Comparison of ENCODE assay signal across 1 cellular context in the genomic region with DNA sequence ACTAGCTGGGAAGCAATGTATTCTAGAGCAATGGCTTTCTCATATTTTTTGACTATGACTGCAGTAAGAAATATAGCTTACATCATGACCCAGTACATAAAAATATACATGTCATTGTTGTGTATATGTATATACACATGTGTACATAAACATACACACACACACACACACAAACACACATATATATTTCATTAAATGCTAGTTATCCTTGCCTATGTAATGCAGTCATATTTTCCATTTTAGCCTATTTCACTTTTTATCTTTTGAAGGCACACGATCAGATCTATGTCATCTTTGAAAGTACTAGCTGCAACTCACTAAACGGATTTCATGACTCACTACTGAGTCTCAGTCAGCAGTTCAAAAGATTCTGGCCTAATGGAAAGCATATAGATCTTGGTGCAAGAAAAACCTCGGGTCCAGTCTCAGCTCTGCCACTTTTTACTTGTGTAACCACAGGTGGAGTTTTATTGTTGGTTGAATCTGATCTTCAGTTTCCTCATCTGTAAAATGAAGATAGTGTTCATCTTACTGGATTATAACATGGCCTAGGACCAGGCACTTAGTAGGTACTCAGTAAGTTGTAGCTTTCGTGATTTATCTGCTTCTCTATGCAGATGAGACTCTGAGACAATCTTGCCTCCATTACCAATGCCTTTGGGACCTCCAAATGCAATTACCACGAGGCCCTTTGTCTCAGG.
TF ChIP-seq lines count a peak whose summit lies in the region.

No MANE protein-coding gene starts in this region.

TF ChIP-seq in K562, 482 proteins besides CTCF, POLR2A, EP300 and RAD21 (continued from another document and continues in another):
- TF ChIP-seq, protein P1, sequence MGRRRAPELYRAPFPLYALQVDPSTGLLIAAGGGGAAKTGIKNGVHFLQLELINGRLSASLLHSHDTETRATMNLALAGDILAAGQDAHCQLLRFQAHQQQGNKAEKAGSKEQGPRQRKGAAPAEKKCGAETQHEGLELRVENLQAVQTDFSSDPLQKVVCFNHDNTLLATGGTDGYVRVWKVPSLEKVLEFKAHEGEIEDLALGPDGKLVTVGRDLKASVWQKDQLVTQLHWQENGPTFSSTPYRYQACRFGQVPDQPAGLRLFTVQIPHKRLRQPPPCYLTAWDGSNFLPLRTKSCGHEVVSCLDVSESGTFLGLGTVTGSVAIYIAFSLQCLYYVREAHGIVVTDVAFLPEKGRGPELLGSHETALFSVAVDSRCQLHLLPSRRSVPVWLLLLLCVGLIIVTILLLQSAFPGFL (CRISPR knock-in tag; IDR thresholded peaks at IDR 0.05), result no peak
- TF ChIP-seq NFYB (IDR thresholded peaks at IDR 0.05; ENCODE audit: extremely low read depth, insufficient read length), result no peak
- no peak for TF ChIP-seq EZH2 (IDR thresholded peaks at IDR 0.05; ENCODE audit: borderline replicate concordance, low read depth, low read length)
- TF ChIP-seq, protein P2, sequence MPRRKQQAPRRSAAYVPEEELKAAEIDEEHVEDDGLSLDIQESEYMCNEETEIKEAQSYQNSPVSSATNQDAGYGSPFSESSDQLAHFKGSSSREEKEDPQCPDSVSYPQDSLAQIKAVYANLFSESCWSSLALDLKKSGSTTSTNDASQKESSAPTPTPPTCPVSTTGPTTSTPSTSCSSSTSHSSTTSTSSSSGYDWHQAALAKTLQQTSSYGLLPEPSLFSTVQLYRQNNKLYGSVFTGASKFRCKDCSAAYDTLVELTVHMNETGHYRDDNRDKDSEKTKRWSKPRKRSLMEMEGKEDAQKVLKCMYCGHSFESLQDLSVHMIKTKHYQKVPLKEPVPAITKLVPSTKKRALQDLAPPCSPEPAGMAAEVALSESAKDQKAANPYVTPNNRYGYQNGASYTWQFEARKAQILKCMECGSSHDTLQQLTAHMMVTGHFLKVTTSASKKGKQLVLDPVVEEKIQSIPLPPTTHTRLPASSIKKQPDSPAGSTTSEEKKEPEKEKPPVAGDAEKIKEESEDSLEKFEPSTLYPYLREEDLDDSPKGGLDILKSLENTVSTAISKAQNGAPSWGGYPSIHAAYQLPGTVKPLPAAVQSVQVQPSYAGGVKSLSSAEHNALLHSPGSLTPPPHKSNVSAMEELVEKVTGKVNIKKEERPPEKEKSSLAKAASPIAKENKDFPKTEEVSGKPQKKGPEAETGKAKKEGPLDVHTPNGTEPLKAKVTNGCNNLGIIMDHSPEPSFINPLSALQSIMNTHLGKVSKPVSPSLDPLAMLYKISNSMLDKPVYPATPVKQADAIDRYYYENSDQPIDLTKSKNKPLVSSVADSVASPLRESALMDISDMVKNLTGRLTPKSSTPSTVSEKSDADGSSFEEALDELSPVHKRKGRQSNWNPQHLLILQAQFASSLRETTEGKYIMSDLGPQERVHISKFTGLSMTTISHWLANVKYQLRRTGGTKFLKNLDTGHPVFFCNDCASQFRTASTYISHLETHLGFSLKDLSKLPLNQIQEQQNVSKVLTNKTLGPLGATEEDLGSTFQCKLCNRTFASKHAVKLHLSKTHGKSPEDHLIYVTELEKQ (CRISPR knock-in tag; IDR thresholded peaks at IDR 0.05), result no peak
- TF ChIP-seq IFI16 (CRISPR knock-in tag; IDR thresholded peaks at IDR 0.05), result no peak
- TF ChIP-seq ZNF75A (CRISPR knock-in tag; IDR thresholded peaks at IDR 0.05), result no peak
- no peak for TF ChIP-seq SRSF3 (IDR thresholded peaks at IDR 0.05; ENCODE audit: insufficient read depth, low read length)
- TF ChIP-seq ZNF444 (CRISPR knock-in tag; IDR thresholded peaks at IDR 0.05), result no peak; the same call in 1 of the 2 replicates
- TF ChIP-seq, protein P3, sequence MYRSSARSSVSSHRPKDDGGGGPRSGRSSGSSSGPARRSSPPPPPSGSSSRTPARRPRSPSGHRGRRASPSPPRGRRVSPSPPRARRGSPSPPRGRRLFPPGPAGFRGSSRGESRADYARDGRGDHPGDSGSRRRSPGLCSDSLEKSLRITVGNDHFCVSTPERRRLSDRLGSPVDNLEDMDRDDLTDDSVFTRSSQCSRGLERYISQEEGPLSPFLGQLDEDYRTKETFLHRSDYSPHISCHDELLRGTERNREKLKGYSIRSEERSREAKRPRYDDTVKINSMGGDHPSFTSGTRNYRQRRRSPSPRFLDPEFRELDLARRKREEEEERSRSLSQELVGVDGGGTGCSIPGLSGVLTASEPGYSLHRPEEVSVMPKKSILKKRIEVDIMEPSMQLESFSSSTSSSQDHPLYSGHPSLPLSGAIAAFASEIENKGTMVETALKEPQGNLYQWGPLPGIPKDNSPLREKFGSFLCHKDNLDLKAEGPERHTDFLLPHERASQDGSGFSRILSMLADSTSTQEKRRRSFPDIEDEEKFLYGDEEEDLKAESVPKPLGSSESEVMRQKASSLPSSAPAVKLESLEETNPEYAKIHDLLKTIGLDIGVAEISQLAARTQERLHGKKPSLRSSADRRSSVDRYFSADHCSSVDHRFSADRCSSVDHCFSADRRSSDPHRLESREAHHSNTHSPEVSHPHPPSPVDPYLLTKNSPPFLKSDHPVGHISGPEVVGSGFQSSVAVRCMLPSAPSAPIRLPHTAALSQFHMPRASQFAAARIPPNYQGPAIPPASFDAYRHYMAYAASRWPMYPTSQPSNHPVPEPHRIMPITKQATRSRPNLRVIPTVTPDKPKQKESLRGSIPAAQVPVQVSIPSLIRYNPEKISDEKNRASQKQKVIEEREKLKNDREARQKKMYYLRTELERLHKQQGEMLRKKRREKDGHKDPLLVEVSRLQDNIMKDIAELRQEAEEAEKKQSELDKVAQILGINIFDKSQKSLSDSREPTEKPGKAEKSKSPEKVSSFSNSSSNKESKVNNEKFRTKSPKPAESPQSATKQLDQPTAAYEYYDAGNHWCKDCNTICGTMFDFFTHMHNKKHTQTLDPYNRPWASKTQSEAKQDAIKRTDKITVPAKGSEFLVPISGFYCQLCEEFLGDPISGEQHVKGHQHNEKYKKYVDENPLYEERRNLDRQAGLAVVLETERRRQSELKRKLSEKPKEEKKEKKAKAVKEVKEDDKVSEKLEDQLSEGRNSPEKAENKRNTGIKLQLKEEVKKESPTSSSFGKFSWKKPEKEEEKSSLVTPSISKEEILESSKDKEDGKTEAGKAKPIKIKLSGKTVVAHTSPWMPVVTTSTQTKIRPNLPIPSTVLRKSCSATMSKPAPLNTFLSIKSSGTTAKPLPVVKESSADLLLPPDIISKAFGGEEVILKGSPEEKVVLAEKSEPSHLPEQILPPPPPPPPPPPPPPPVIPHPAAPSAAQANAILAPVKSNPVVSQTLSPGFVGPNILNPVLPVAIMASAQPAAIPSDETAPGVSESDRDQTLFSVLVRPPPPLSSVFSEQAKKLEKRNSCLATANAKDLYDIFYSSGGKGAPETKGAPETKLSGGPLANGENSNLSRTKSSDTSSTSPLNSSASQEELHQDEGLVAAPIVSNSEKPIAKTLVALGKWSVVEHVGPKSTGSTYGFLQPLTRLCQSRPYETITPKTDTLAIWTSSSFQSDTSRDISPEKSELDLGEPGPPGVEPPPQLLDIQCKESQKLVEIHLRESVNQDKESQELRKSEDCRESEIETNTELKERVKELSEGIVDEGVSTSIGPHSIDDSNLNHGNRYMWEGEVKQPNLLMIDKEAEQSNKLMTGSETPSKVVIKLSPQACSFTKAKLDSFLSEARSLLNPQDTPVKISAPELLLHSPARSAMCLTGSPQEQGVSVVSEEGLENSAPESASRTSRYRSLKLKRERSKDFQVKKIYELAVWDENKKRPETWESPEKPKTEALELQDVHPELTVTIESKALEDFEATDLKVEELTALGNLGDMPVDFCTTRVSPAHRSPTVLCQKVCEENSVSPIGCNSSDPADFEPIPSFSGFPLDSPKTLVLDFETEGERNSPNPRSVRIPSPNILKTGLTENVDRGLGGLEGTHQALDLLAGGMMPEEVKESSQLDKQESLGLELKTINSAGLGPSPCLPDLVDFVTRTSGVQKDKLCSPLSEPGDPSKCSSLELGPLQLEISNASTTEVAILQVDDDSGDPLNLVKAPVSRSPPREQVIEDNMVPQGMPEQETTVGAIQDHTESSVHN (IDR thresholded peaks at IDR 0.05; ENCODE audit: borderline replicate concordance in 1 of 2, low read depth in 1 of 2), result 0 out of 4 replicates have a peak, but pooled peaks of 1 of the 2 experiments have one; percentile 35
- TF ChIP-seq SREBF1 (IDR thresholded peaks at IDR 0.05; ENCODE audit: borderline replicate concordance, low read depth, low read length), result no peak
- TF ChIP-seq, protein P4, sequence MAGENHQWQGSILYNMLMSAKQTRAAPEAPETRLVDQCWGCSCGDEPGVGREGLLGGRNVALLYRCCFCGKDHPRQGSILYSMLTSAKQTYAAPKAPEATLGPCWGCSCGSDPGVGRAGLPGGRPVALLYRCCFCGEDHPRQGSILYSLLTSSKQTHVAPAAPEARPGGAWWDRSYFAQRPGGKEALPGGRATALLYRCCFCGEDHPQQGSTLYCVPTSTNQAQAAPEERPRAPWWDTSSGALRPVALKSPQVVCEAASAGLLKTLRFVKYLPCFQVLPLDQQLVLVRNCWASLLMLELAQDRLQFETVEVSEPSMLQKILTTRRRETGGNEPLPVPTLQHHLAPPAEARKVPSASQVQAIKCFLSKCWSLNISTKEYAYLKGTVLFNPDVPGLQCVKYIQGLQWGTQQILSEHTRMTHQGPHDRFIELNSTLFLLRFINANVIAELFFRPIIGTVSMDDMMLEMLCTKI (IDR thresholded peaks at IDR 0.05; ENCODE audit: partially characterized antibody), result no peak
- peak; percentile 87 for TF ChIP-seq SMARCB1 (IDR thresholded peaks at IDR 0.05; ENCODE audit: insufficient read length, low read depth)
- no peak for TF ChIP-seq CEBPG (CRISPR knock-in tag; IDR thresholded peaks at IDR 0.05)
- 0 out of 4 replicates have a peak, but pooled peaks of 1 of the 2 experiments have one; percentile 14 for TF ChIP-seq CEBPG (tag; conservative IDR thresholded peaks at IDR 0.05 in 1 of 2, IDR thresholded peaks at IDR 0.05 in 1 of 2)
- TF ChIP-seq CAMTA2 (CRISPR knock-in tag; conservative IDR thresholded peaks at IDR 0.05), result no peak
- TF ChIP-seq, protein P5, sequence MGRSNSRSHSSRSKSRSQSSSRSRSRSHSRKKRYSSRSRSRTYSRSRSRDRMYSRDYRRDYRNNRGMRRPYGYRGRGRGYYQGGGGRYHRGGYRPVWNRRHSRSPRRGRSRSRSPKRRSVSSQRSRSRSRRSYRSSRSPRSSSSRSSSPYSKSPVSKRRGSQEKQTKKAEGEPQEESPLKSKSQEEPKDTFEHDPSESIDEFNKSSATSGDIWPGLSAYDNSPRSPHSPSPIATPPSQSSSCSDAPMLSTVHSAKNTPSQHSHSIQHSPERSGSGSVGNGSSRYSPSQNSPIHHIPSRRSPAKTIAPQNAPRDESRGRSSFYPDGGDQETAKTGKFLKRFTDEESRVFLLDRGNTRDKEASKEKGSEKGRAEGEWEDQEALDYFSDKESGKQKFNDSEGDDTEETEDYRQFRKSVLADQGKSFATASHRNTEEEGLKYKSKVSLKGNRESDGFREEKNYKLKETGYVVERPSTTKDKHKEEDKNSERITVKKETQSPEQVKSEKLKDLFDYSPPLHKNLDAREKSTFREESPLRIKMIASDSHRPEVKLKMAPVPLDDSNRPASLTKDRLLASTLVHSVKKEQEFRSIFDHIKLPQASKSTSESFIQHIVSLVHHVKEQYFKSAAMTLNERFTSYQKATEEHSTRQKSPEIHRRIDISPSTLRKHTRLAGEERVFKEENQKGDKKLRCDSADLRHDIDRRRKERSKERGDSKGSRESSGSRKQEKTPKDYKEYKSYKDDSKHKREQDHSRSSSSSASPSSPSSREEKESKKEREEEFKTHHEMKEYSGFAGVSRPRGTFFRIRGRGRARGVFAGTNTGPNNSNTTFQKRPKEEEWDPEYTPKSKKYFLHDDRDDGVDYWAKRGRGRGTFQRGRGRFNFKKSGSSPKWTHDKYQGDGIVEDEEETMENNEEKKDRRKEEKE (IDR thresholded peaks at IDR 0.05; ENCODE audit: borderline replicate concordance in 1 of 2, control insufficient read depth in 1 of 2, low read depth in 2 of 2, low read length in 1 of 2), result no peak
- TF ChIP-seq FIP1L1 (IDR thresholded peaks at IDR 0.05; ENCODE audit: low read depth, low read length, poor library complexity, severe bottlenecking), result no peak
- TF ChIP-seq, protein P6, sequence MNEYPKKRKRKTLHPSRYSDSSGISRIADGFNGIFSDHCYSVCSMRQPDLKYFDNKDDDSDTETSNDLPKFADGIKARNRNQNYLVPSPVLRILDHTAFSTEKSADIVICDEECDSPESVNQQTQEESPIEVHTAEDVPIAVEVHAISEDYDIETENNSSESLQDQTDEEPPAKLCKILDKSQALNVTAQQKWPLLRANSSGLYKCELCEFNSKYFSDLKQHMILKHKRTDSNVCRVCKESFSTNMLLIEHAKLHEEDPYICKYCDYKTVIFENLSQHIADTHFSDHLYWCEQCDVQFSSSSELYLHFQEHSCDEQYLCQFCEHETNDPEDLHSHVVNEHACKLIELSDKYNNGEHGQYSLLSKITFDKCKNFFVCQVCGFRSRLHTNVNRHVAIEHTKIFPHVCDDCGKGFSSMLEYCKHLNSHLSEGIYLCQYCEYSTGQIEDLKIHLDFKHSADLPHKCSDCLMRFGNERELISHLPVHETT (CRISPR knock-in tag; conservative IDR thresholded peaks at IDR 0.05 in 1 of 2, IDR thresholded peaks at IDR 0.05 in 1 of 2), result no peak
- TF ChIP-seq ELF2 (CRISPR knock-in tag; IDR thresholded peaks at IDR 0.05), result no peak
- TF ChIP-seq ZZZ3 (IDR thresholded peaks at IDR 0.05), result no peak
- peak; percentile 86 for TF ChIP-seq HMGN3 (IDR thresholded peaks at IDR 0.05; ENCODE audit: borderline replicate concordance, extremely low read depth, insufficient read length, low read depth, low read length)
- no peak for TF ChIP-seq GABPB2 (CRISPR knock-in tag; conservative IDR thresholded peaks at IDR 0.05)
- TF ChIP-seq JUN (IDR thresholded peaks at IDR 0.05; ENCODE audit: borderline replicate concordance, low read depth, low read length), result peak; percentile 96
- no peak for TF ChIP-seq JUN (CRISPR knock-in tag; IDR thresholded peaks at IDR 0.05; ENCODE audit: borderline replicate concordance)
- no peak for TF ChIP-seq CCAR2 (IDR thresholded peaks at IDR 0.05; ENCODE audit: low read depth, low read length)
- TF ChIP-seq, protein P7, sequence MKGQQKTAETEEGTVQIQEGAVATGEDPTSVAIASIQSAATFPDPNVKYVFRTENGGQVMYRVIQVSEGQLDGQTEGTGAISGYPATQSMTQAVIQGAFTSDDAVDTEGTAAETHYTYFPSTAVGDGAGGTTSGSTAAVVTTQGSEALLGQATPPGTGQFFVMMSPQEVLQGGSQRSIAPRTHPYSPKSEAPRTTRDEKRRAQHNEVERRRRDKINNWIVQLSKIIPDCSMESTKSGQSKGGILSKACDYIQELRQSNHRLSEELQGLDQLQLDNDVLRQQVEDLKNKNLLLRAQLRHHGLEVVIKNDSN (CRISPR knock-in tag; IDR thresholded peaks at IDR 0.05), result no peak
- TF ChIP-seq, protein P8, sequence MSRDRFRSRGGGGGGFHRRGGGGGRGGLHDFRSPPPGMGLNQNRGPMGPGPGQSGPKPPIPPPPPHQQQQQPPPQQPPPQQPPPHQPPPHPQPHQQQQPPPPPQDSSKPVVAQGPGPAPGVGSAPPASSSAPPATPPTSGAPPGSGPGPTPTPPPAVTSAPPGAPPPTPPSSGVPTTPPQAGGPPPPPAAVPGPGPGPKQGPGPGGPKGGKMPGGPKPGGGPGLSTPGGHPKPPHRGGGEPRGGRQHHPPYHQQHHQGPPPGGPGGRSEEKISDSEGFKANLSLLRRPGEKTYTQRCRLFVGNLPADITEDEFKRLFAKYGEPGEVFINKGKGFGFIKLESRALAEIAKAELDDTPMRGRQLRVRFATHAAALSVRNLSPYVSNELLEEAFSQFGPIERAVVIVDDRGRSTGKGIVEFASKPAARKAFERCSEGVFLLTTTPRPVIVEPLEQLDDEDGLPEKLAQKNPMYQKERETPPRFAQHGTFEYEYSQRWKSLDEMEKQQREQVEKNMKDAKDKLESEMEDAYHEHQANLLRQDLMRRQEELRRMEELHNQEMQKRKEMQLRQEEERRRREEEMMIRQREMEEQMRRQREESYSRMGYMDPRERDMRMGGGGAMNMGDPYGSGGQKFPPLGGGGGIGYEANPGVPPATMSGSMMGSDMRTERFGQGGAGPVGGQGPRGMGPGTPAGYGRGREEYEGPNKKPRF (IDR thresholded peaks at IDR 0.05; ENCODE audit: low read depth, low read length), result no peak
- no peak for TF ChIP-seq YBX1 (IDR thresholded peaks at IDR 0.05)
- no peak for TF ChIP-seq ZNF717 (CRISPR knock-in tag; IDR thresholded peaks at IDR 0.05)
